In the genomic region with DNA sequence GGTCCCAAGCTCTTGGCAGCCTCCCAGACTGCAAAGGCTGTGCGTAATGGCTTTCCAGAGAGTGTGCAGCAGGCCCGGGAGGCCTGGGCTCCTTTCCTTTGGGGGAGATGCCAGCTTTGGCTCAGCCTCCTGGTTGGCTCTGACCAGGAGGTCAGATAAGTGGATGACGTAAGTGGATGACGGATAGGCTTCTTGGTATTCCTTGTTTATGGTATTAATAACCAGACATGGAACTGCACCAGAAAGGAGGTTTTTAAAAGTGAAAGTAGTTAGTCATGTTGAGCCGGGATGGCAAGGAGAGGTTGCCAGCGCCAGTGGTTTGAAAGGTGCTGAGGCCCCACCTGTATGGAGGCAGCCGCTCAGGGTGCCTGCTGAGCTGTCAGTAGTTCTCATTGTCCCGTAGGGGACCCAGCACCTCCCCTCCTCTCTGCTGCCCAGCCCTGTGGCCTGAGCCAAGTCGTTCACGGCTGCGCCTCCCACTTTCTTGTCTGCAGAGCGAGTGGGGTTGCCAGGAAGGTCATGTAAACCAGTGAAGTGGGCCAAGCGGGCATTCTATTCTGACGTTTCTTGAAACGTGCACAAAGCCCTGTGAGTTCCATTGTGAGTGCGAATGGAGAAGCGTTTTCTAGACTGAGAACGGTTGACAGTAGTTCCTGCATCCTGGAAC, we compare ENCODE assay signal across 8 cellular contexts. TPM values are rescaled to one million over a fixed set of nuclear protein-coding genes. Genes with fewer than 3 reads are reported as not detected.
DNase-seq lines count a peak whose midpoint lies in the region; ATAC-seq and TF ChIP-seq lines count a peak whose summit lies in the region.

No MANE protein-coding gene starts in this region.

- H3K27me3 Mint-ChIP-seq in stimulated activated naive CD8-positive, alpha-beta T cell treated with anti-CD3 and anti-CD28 coated beads, Interleukin-15, amount 100 ng/mL, for 72 hours = peaks cover 11% of the 10 kb centered on the region

- no peak overlapping the region for H3K27ac Mint-ChIP-seq in stimulated activated naive CD8-positive, alpha-beta T cell treated with anti-CD3 and anti-CD28 coated beads, Interleukin-15, amount 100 ng/mL, for 72 hours

- ATAC-seq in HG03442 (IDR thresholded peaks at IDR 0.05; ENCODE audit: unreplicated experiment) = no peak
- no peak for ATAC-seq in stimulated activated naive CD8-positive, alpha-beta T cell treated with anti-CD3 and anti-CD28 coated beads, Interleukin-15, amount 100 ng/mL, for 72 hours
- no peak for ATAC-seq in HG02678 (IDR thresholded peaks at IDR 0.05; ENCODE audit: unreplicated experiment)
- no peak for ATAC-seq in HG02973 (IDR thresholded peaks at IDR 0.05; ENCODE audit: unreplicated experiment)

- H3K9me3 Mint-ChIP-seq in stimulated activated naive CD8-positive, alpha-beta T cell treated with anti-CD3 and anti-CD28 coated beads, Interleukin-15, amount 100 ng/mL, for 72 hours = no peaks in the 10 kb centered on the region

- H3K4me3 ChIP-seq in retinal pigment epithelial cell (ENCODE audit: low read length) = peak overlapping the region; percentile 36

- H3K4me1 Mint-ChIP-seq in stimulated activated naive CD8-positive, alpha-beta T cell treated with anti-CD3 and anti-CD28 coated beads, Interleukin-15, amount 100 ng/mL, for 72 hours = no peaks in the 10 kb centered on the region

- no peak for TF ChIP-seq CTCF in retinal pigment epithelial cell (conservative IDR thresholded peaks at IDR 0.05; ENCODE audit: low read depth, low read length)

- no peak overlapping the region for H3K4me3 Mint-ChIP-seq in stimulated activated naive CD8-positive, alpha-beta T cell treated with anti-CD3 and anti-CD28 coated beads, Interleukin-15, amount 100 ng/mL, for 72 hours

- peak; percentile 49 for DNase-seq in GM03348 (ENCODE audit: low spot score)
- peak; percentile 1 for DNase-seq in RPMI7951 (ENCODE audit: low read depth)
- DNase-seq in glomerular endothelial cell (ENCODE audit: extremely low read depth, low read depth, low spot score) = peak; percentile 37
- DNase-seq in retinal pigment epithelial cell (ENCODE audit: low read depth) = peak; percentile 99
- DNase-seq in stimulated activated naive CD8-positive, alpha-beta T cell treated with anti-CD3 and anti-CD28 coated beads, Interleukin-15, amount 100 ng/mL, for 72 hours = no peak

RNA-seq across cellular contexts. Expression of a gene that starts 28.7 kb away (rescaled TPM):
- 0.10 TPM in 1 of 2 replicates, not detected in the other for total RNA-seq in RPMI7951 (2014; rRNA removed; shearing (Covaris generic))
- 1.1 TPM in 2 replicates for total RNA-seq in glomerular endothelial cell

Comparison
In these comparisons a context has a peak if more than half of its experiments do, and no peak if none do; other contexts are left out.
1. DNase-seq: peak in GM03348 (single experiment), RPMI7951 (single experiment), glomerular endothelial cell (single experiment) and retinal pigment epithelial cell (single experiment); none in stimulated activated naive CD8-positive, alpha-beta T cell treated with anti-CD3 and anti-CD28 coated beads, Interleukin-15, amount 100 ng/mL, for 72 hours (0 of 2).